8 cellular contexts compared by ENCODE assay signal in the genomic region with DNA sequence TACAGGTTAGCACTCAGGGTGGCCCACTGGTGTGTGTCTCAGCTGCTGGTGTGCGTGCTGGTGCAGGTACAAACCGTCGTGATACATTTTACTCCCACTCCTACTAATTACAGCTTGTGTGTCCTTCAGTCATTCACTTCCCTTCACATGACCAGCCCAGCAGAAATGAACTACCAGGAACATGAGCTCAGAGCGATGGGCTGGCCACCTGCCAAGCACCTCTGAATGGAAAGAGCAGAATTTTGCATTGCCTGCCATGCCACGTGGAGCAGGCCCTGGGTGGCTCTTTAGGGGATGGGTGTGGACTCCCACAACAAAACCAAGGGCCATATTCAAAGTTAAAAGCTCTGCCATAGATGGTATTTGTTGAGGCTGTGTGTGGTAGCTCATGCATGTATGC. TPM values are rescaled to one million over a fixed set of nuclear protein-coding genes. Genes with fewer than 3 reads are reported as not detected.
A peak's percentile ranks its signal among the peaks of the same experiment; 100 is the strongest.
DNase-seq lines count a peak whose midpoint lies in the region; ATAC-seq and TF ChIP-seq lines count a peak whose summit lies in the region.

No MANE protein-coding gene starts in this region.

- TF ChIP-seq CTCF in Loucy (conservative IDR thresholded peaks at IDR 0.05; ENCODE audit: low read length), result no peak
- TF ChIP-seq CTCF in testis (IDR thresholded peaks at IDR 0.05), result no peak

- H3K9me2 ChIP-seq in Loucy (replicated peaks; ENCODE audit: low read depth, low read length), result no peaks in the 10 kb centered on the region

- H3K9me3 ChIP-seq in Loucy (ENCODE audit: insufficient read depth, low read depth, low read length), result no peaks in the 10 kb centered on the region
- no peaks in the 10 kb centered on the region for H3K9me3 ChIP-seq in testis
- no peaks in the 10 kb centered on the region for H3K9me3 ChIP-seq in naive thymus-derived CD4-positive, alpha-beta T cell (ENCODE audit: control insufficient read depth in 2 of 3, low read length in 3 of 3)

- H3K27me3 Mint-ChIP-seq in naive thymus-derived CD4-positive, alpha-beta T cell, result peaks cover 0 to 3% (median 0%) of the 10 kb centered on the region in 5 donors

- 15 to 42% methylated on average over 5 of the region's 5 CpGs for WGBS in testis, 2 donors

- H3K4me3 Mint-ChIP-seq in naive thymus-derived CD4-positive, alpha-beta T cell, result no peak overlapping the region

- CTCF ChIA-PET in naive thymus-derived CD4-positive, alpha-beta T cell (lab: Charles Lee), result interaction anchor here (0.8 kb wide), 1 partner anchor 9 kb away, joined by 4 read pairs; no protein-coding TSS in a partner anchor

- intact Hi-C loops in head of caudate nucleus (cut with DNase I) (no loop called here), testis (cut with DNase I; ENCODE audit: low total_unique reads) (no loop called here)
- intact Hi-C loops in naive thymus-derived CD4-positive, alpha-beta T cell (cut with micrococcal nuclease), result no loop called here

- no peaks in the 10 kb centered on the region for H3K79me2 ChIP-seq in Loucy (ENCODE audit: insufficient read depth, low read length)

- peaks cover 0 to 3% (median 0%) of the 10 kb centered on the region in 5 donors for H3K36me3 Mint-ChIP-seq in naive thymus-derived CD4-positive, alpha-beta T cell

- no peak overlapping the region for H3K27ac Mint-ChIP-seq in naive thymus-derived CD4-positive, alpha-beta T cell

- DNase-seq in OCI-M1 (lab: John Stamatoyannopoulos, UW), result peak; percentile 52
- peak in 28 of 42 donors; percentile 5 to 53 (median 19) for DNase-seq in head of caudate nucleus
- peak; percentile 40 for DNase-seq in testis
- DNase-seq in T-helper 9 cell, result no peak
- no peak for DNase-seq in GDM1 (lab: John Stamatoyannopoulos, UW)
- no peak for DNase-seq in activated CD4-positive, CD25-positive, alpha-beta regulatory T cell treated with anti-CD3 and anti-CD28 coated beads, Interleukin-2, amount 50 U/mL, for 72 hours
- DNase-seq in naive thymus-derived CD4-positive, alpha-beta T cell, result no peak

- H3K9ac ChIP-seq in Loucy (ENCODE audit: low read depth, low read length, poor library complexity, severe bottlenecking), result no peak overlapping the region

- H3K9me3 Mint-ChIP-seq in naive thymus-derived CD4-positive, alpha-beta T cell, result no peaks in the 10 kb centered on the region

- no peak for TF ChIP-seq POLR2A in testis (IDR thresholded peaks at IDR 0.05)

- H3K27me3 ChIP-seq in Loucy (ENCODE audit: insufficient read depth, low read length, poor library complexity, severe bottlenecking) (no peaks in the 10 kb centered on the region), testis (no peaks in the 10 kb centered on the region)
- no peaks in the 10 kb centered on the region for H3K27me3 ChIP-seq in naive thymus-derived CD4-positive, alpha-beta T cell (ENCODE audit: control insufficient read depth in 2 of 2, insufficient read depth in 2 of 2, low read length in 2 of 2)

- H3K4me3 ChIP-seq in Loucy (ENCODE audit: low read length, poor library complexity, severe bottlenecking) (no peak overlapping the region), testis (no peak overlapping the region)
- no peak overlapping the region for H3K4me3 ChIP-seq in naive thymus-derived CD4-positive, alpha-beta T cell (ENCODE audit: low read length)

- H3K36me3 ChIP-seq in Loucy (ENCODE audit: insufficient read depth, low read length), result no peaks in the 10 kb centered on the region
- H3K36me3 ChIP-seq in testis (ENCODE audit: low read depth, missing control alignments), result no peaks in the 10 kb centered on the region
- H3K36me3 ChIP-seq in naive thymus-derived CD4-positive, alpha-beta T cell (ENCODE audit: control insufficient read depth in 2 of 3, insufficient read depth in 3 of 3, low read length in 3 of 3), result no peaks in the 10 kb centered on the region

- peak overlapping the region; percentile 11; the same call in 1 of the 2 replicates for H2AFZ ChIP-seq in Loucy (ENCODE audit: low read length)

- no peaks in the 10 kb centered on the region for H3F3A ChIP-seq in Loucy (ENCODE audit: low read depth)

- no peak overlapping the region for H3K4me2 ChIP-seq in Loucy (ENCODE audit: low read depth, low read length, poor library complexity, severe bottlenecking)

- ATAC-seq in naive thymus-derived CD4-positive, alpha-beta T cell, result no peak

- POLR2A ChIA-PET in naive thymus-derived CD4-positive, alpha-beta T cell (lab: Charles Lee), result no interaction called here

- H3K4me1 Mint-ChIP-seq in naive thymus-derived CD4-positive, alpha-beta T cell, result peaks cover 3 to 14% (median 7%) of the 10 kb centered on the region in 7 donors

- H3K4me1 ChIP-seq in Loucy (ENCODE audit: insufficient read depth, low read length, poor library complexity, severe bottlenecking), result peaks cover 12% of the 10 kb centered on the region
- H3K4me1 ChIP-seq in testis, result no peaks in the 10 kb centered on the region
- no peaks in the 10 kb centered on the region for H3K4me1 ChIP-seq in naive thymus-derived CD4-positive, alpha-beta T cell (ENCODE audit: control insufficient read depth in 2 of 2, insufficient read depth in 2 of 2, low read length in 2 of 2)

- no peaks in the 10 kb centered on the region for H4K20me1 ChIP-seq in Loucy (ENCODE audit: insufficient read depth, low read length, poor library complexity, severe bottlenecking)

- H3K27ac ChIP-seq in testis, result no peak overlapping the region
- H3K27ac ChIP-seq in naive thymus-derived CD4-positive, alpha-beta T cell (ENCODE audit: low read depth, low read length), result no peak overlapping the region

RNA-seq across cellular contexts. Expression of a gene that starts 58.9 kb away (rescaled TPM):
- total RNA-seq in testis, result 10 to 100 TPM; 27.0 to 29.1 TPM
- polyA plus RNA-seq in testis (ENCODE audit: insufficient read depth, low read depth, low replicate concordance), result 12.9 TPM
- total RNA-seq in naive thymus-derived CD4-positive, alpha-beta T cell, result 10 to 100 TPM; 14.4 to 35.2 (median 18.7) TPM
- polyA plus RNA-seq in naive thymus-derived CD4-positive, alpha-beta T cell, result 10 to 100 TPM; 15.9 to 20.7 TPM

Comparison
In these comparisons a context has a peak if more than half of its experiments do, and no peak if none do; other contexts are left out.
1. DNase-seq: peak in OCI-M1 (single experiment), head of caudate nucleus (28 of 42) and testis (single experiment); none in T-helper 9 cell (single experiment), GDM1 (single experiment), activated CD4-positive, CD25-positive, alpha-beta regulatory T cell treated with anti-CD3 and anti-CD28 coated beads, Interleukin-2, amount 50 U/mL, for 72 hours (single experiment) and naive thymus-derived CD4-positive, alpha-beta T cell (0 of 9).